Comparison of ENCODE assay signal across 11 cellular contexts in genomic region chr4:81473086-81473396, GRCh38. TPM values are rescaled to one million over a fixed set of nuclear protein-coding genes. Genes with fewer than 3 reads are reported as not detected.
DNase-seq lines count a peak whose midpoint lies in the region; ATAC-seq and TF ChIP-seq lines count a peak whose summit lies in the region.
"Had no signal": no experiment of that assay in that cellular context is flagged by ENCODE, and none has a peak within 500 bp of the region (broad histone marks: within the 10 kb centered on the region; RNA-seq: fewer than 3 reads in every experiment).

No MANE protein-coding gene starts in this region.

- H3K27ac ChIP-seq in lower lobe of right lung (peak overlapping the region; percentile 97), tibial artery (peak overlapping the region; percentile 84 to 92), A673 (ENCODE audit: low read depth, low read length, poor library complexity, severe bottlenecking) (no peak overlapping the region)
- H3K27ac ChIP-seq: neutrophil had no signal

- intact Hi-C loops in activated CD8-positive, alpha-beta T cell treated with anti-CD3 and anti-CD28 coated beads for 36 hours (cut with micrococcal nuclease), result loop anchor here (5.0 to 10.0 kb wide), 3 partner anchors 34 to 174 kb away; no protein-coding TSS in a partner anchor
- intact Hi-C loops in lower lobe of right lung (cut with DNase I), result no loop called here
- intact Hi-C loops in tibial artery (cut with DNase I; ENCODE audit: low total_unique reads), result no loop called here
- intact Hi-C loops in A673 (cut with micrococcal nuclease; ENCODE audit: unreplicated experiment), result no loop called here

- H3K9me3 ChIP-seq in lower lobe of right lung (no peaks in the 10 kb centered on the region), tibial artery (no peaks in the 10 kb centered on the region), A673 (ENCODE audit: low read depth, low read length, poor library complexity, severe bottlenecking) (no peaks in the 10 kb centered on the region)
- H3K9me3 ChIP-seq: neutrophil had no signal

- TF ChIP-seq CTCF in activated CD8-positive, alpha-beta T cell treated with anti-CD3 and anti-CD28 coated beads for 36 hours (IDR thresholded peaks at IDR 0.05), result no peak
- TF ChIP-seq CTCF in lower lobe of right lung (IDR thresholded peaks at IDR 0.05) (no peak), tibial artery (IDR thresholded peaks at IDR 0.05) (no peak), A673 (conservative IDR thresholded peaks at IDR 0.05; ENCODE audit: low read depth, low read length) (no peak)

- no peaks in the 10 kb centered on the region for H3K9me3 Mint-ChIP-seq in activated T-cell treated with anti-CD3 and anti-CD28 coated beads, Interleukin-2, amount 50 U/mL, for 4 hours
- no peaks in the 10 kb centered on the region for H3K9me3 Mint-ChIP-seq in activated CD8-positive, alpha-beta T cell treated with anti-CD3 and anti-CD28 coated beads for 36 hours

- H3K27me3 Mint-ChIP-seq in activated T-cell treated with anti-CD3 and anti-CD28 coated beads, Interleukin-2, amount 50 U/mL, for 4 hours (ENCODE audit: low read depth), result no peaks in the 10 kb centered on the region
- no peaks in the 10 kb centered on the region for H3K27me3 Mint-ChIP-seq in activated CD8-positive, alpha-beta T cell treated with anti-CD3 and anti-CD28 coated beads for 36 hours

- no peaks in the 10 kb centered on the region for H3K27me3 ChIP-seq in lower lobe of right lung (ENCODE audit: low read depth)
- H3K27me3 ChIP-seq in tibial artery, result no peaks in the 10 kb centered on the region
- H3K27me3 ChIP-seq in A673 (replicated peaks; ENCODE audit: insufficient read depth, low read depth, low read length, poor library complexity), result no peaks in the 10 kb centered on the region

- H3K36me3 Mint-ChIP-seq in activated T-cell treated with anti-CD3 and anti-CD28 coated beads, Interleukin-2, amount 50 U/mL, for 4 hours (ENCODE audit: insufficient read depth), result peaks cover 2% of the 10 kb centered on the region
- H3K36me3 Mint-ChIP-seq in activated CD8-positive, alpha-beta T cell treated with anti-CD3 and anti-CD28 coated beads for 36 hours (ENCODE audit: low read depth), result no peaks in the 10 kb centered on the region

- BruUV-seq in A673 (replicated peaks; lab: Mats Ljungman, UMichigan), result no TSS peak

- CTCF ChIA-PET in activated CD8-positive, alpha-beta T cell treated with anti-CD3 and anti-CD28 coated beads for 36 hours (lab: Charles Lee), result interaction anchor here (1.2 to 10.1 kb wide), 5 partner anchors 18 to 812 kb away, joined by 4 to 156 read pairs (median 6); no protein-coding TSS in a partner anchor
- CTCF ChIA-PET in A673 (lab: Charles Lee), result no interaction called here

- H3K4me1 ChIP-seq in lower lobe of right lung, result peaks cover 42% of the 10 kb centered on the region
- peaks cover 0 to 29% (median 12%) of the 10 kb centered on the region in 4 donors for H3K4me1 ChIP-seq in tibial artery
- H3K4me1 ChIP-seq in A673 (ENCODE audit: insufficient read depth, low read length, poor library complexity, severe bottlenecking), result peaks cover under 1% of the 10 kb centered on the region

- no peak for ATAC-seq in activated T-cell treated with anti-CD3 and anti-CD28 coated beads, Interleukin-2, amount 50 U/mL, for 4 hours
- no peak for ATAC-seq in activated CD8-positive, alpha-beta T cell treated with anti-CD3 and anti-CD28 coated beads for 36 hours
- no peak for ATAC-seq in lower lobe of right lung
- ATAC-seq in GM19463 (IDR thresholded peaks at IDR 0.05; ENCODE audit: unreplicated experiment), result no peak

- H3K27ac Mint-ChIP-seq in activated CD8-positive, alpha-beta T cell treated with anti-CD3 and anti-CD28 coated beads for 36 hours, result peak overlapping the region; percentile 95

- no peak for DNase-seq in activated T-cell treated with anti-CD3 and anti-CD28 coated beads, Interleukin-2, amount 50 U/mL, for 4 hours
- no peak for DNase-seq in activated T-cell treated with anti-CD3 and anti-CD28 coated beads for 4 hours
- no peak for DNase-seq in activated CD8-positive, alpha-beta T cell treated with anti-CD3 and anti-CD28 coated beads for 36 hours
- peak; percentile 44 for DNase-seq in lower lobe of right lung
- no peak for DNase-seq in tibial artery
- DNase-seq in dermis blood vessel endothelial cell, result no peak
- DNase-seq in A673 (ENCODE audit: low spot score), result no peak
- DNase-seq: NCI-H187 had no signal

- H3K4me1 Mint-ChIP-seq in activated T-cell treated with anti-CD3 and anti-CD28 coated beads, Interleukin-2, amount 50 U/mL, for 4 hours (ENCODE audit: low read depth), result peaks cover 35% of the 10 kb centered on the region
- H3K4me1 Mint-ChIP-seq in activated CD8-positive, alpha-beta T cell treated with anti-CD3 and anti-CD28 coated beads for 36 hours (ENCODE audit: low read depth), result peaks cover 30% of the 10 kb centered on the region

- POLR2A ChIA-PET in activated CD8-positive, alpha-beta T cell treated with anti-CD3 and anti-CD28 coated beads for 36 hours (lab: Charles Lee), result interaction anchor here (2.9 kb wide), 1 partner anchor 11 kb away, joined by 8 read pairs; no protein-coding TSS in a partner anchor
- POLR2A ChIA-PET in A673 (lab: Charles Lee; ENCODE audit: low non-redundant PET), result no interaction called here

- H3K4me3 Mint-ChIP-seq in activated T-cell treated with anti-CD3 and anti-CD28 coated beads, Interleukin-2, amount 50 U/mL, for 4 hours, result peak overlapping the region; percentile 61
- H3K4me3 Mint-ChIP-seq in activated CD8-positive, alpha-beta T cell treated with anti-CD3 and anti-CD28 coated beads for 36 hours, result peak overlapping the region; percentile 89

- H3K36me3 ChIP-seq in lower lobe of right lung (no peaks in the 10 kb centered on the region), tibial artery (no peaks in the 10 kb centered on the region), A673 (ENCODE audit: insufficient read depth, low read length, poor library complexity, severe bottlenecking) (no peaks in the 10 kb centered on the region)
- H3K36me3 ChIP-seq: neutrophil had no signal

- H3K4me3 ChIP-seq in lower lobe of right lung, result no peak overlapping the region
- no peak overlapping the region for H3K4me3 ChIP-seq in tibial artery
- no peak overlapping the region for H3K4me3 ChIP-seq in A673 (ENCODE audit: low read depth, low read length, poor library complexity, severe bottlenecking)

RNA-seq across cellular contexts. Expression of gene RASGEF1B, which starts 1.3 kb away (rescaled TPM):
- 10 to 100 TPM; 15.1 to 27.7 (median 24.5) TPM for total RNA-seq in activated T-cell treated with anti-CD3 and anti-CD28 coated beads, Interleukin-2, amount 50 U/mL, for 4 hours
- 1 to 10 TPM; 6.1 to 6.2 TPM for total RNA-seq in activated CD8-positive, alpha-beta T cell treated with anti-CD3 and anti-CD28 coated beads for 36 hours
- 63.0 TPM for total RNA-seq in lower lobe of right lung
- total RNA-seq in dermis blood vessel endothelial cell, result 0.33 and 0.34 TPM in 2 replicates
- total RNA-seq in A673 (2021), result 6.4 and 8.1 TPM in 2 replicates
- total RNA-seq: fibroblast of villous mesenchyme had no signal
